10 cellular contexts compared by ENCODE assay signal in genomic region chr16:11093578-11094074, GRCh38.
DNase-seq lines count a peak whose midpoint lies in the region; ATAC-seq and TF ChIP-seq lines count a peak whose summit lies in the region.
"Had no signal": no experiment of that assay in that cellular context is flagged by ENCODE, and none has a peak within 500 bp of the region (broad histone marks: within the 10 kb centered on the region; RNA-seq: fewer than 3 reads in every experiment).

No MANE protein-coding gene starts in this region.

- H3K27me3 Mint-ChIP-seq in effector memory CD8-positive, alpha-beta T cell, result no peaks in the 10 kb centered on the region
- no peaks in the 10 kb centered on the region for H3K27me3 Mint-ChIP-seq in chondrocyte (ENCODE audit: low read depth)

- H3F3A ChIP-seq in smooth muscle cell (ENCODE audit: low read depth), result peaks cover 20% of the 10 kb centered on the region

- H3K36me3 Mint-ChIP-seq in effector memory CD8-positive, alpha-beta T cell (ENCODE audit: insufficient read depth), result peaks cover 14% of the 10 kb centered on the region
- peaks cover 12% of the 10 kb centered on the region for H3K36me3 Mint-ChIP-seq in chondrocyte (ENCODE audit: low read depth)
- H3K36me3 Mint-ChIP-seq: WTC11 had no signal

- H3K9me3 ChIP-seq in KOPT-K1 (ENCODE audit: insufficient read depth, low read length, poor library complexity, severe bottlenecking) (no peaks in the 10 kb centered on the region), smooth muscle cell (replicated peaks; ENCODE audit: low read depth) (no peaks in the 10 kb centered on the region)

- H3K27ac ChIP-seq in KOPT-K1 (ENCODE audit: low read depth, low read length, poor library complexity, severe bottlenecking) (peak overlapping the region; percentile 100), smooth muscle cell (ENCODE audit: low read depth) (peak overlapping the region; percentile 45)
- H3K27ac ChIP-seq: coronary artery had no signal

- peaks cover 23% of the 10 kb centered on the region in 2 donors for H3K4me1 Mint-ChIP-seq in effector memory CD8-positive, alpha-beta T cell (ENCODE audit: low read depth in 2 of 2)
- H3K4me1 Mint-ChIP-seq in chondrocyte (ENCODE audit: low read depth), result peaks cover 23% of the 10 kb centered on the region

- TF ChIP-seq CTCF in smooth muscle cell (IDR thresholded peaks at IDR 0.05; ENCODE audit: borderline replicate concordance, insufficient read depth, poor library complexity, severe bottlenecking) (no peak), chondrocyte (IDR thresholded peaks at IDR 0.05) (no peak)

- ATAC-seq in GM21717 (IDR thresholded peaks at IDR 0.05; ENCODE audit: unreplicated experiment), result peak; percentile 2
- no peak for ATAC-seq in effector memory CD8-positive, alpha-beta T cell (replicated peaks)
- ATAC-seq: WTC11 had no signal

- H3K9me3 Mint-ChIP-seq in effector memory CD8-positive, alpha-beta T cell, result no peaks in the 10 kb centered on the region
- no peaks in the 10 kb centered on the region for H3K9me3 Mint-ChIP-seq in chondrocyte (ENCODE audit: low read depth)
- H3K9me3 Mint-ChIP-seq: WTC11 had no signal

- 85% methylated on average over 10 of the region's 10 CpGs for WGBS in smooth muscle cell (ENCODE audit: low lambda C conversion rate)

- peak overlapping the region; percentile 59 to 70 for H3K27ac Mint-ChIP-seq in effector memory CD8-positive, alpha-beta T cell
- no peak overlapping the region for H3K27ac Mint-ChIP-seq in chondrocyte (ENCODE audit: unreplicated experiment)
- H3K27ac Mint-ChIP-seq: WTC11 had no signal

- H3K4me1 ChIP-seq in smooth muscle cell (ENCODE audit: low read depth), result peaks cover 10% of the 10 kb centered on the region

- no peaks in the 10 kb centered on the region for H3K27me3 ChIP-seq in smooth muscle cell (ENCODE audit: low read depth)

- H3K4me3 Mint-ChIP-seq in effector memory CD8-positive, alpha-beta T cell, result no peak overlapping the region
- H3K4me3 Mint-ChIP-seq in chondrocyte (ENCODE audit: unreplicated experiment), result no peak overlapping the region
- H3K4me3 Mint-ChIP-seq: WTC11 had no signal

- H3K9ac ChIP-seq in smooth muscle cell (ENCODE audit: low read depth), result no peak overlapping the region

- H3K36me3 ChIP-seq in KOPT-K1 (ENCODE audit: insufficient read depth, low read length) (peaks cover 8% of the 10 kb centered on the region; the same call in 1 of the 2 replicates), smooth muscle cell (ENCODE audit: low read depth) (no peaks in the 10 kb centered on the region)

- H3K4me3 ChIP-seq in smooth muscle cell, result no peak overlapping the region
- H3K4me3 ChIP-seq: coronary artery had no signal

- no peak for TF ChIP-seq POLR2A in erythroblast (IDR thresholded peaks at IDR 0.05; ENCODE audit: low read length)

- no peak for DNase-seq in effector memory CD8-positive, alpha-beta T cell
- no peak for DNase-seq in smooth muscle cell (lab: John Stamatoyannopoulos, UW; ENCODE audit: unreplicated experiment)
- no peak for DNase-seq in chondrocyte (ENCODE audit: low spot score)
- no peak for DNase-seq in NCI-H187 (lab: John Stamatoyannopoulos, UW)
- DNase-seq in erythroblast (lab: John Stamatoyannopoulos, UW), result no peak
- DNase-seq: hypothalamus had no signal

- no peaks in the 10 kb centered on the region for H3K79me2 ChIP-seq in smooth muscle cell (ENCODE audit: low read depth)

- H4K20me1 ChIP-seq in smooth muscle cell (ENCODE audit: low read depth), result peaks cover 19% of the 10 kb centered on the region

- H3K4me2 ChIP-seq in smooth muscle cell, result no peak overlapping the region

- H2AFZ ChIP-seq in smooth muscle cell (ENCODE audit: low read depth), result no peak overlapping the region
